8 cellular contexts compared by ENCODE assay signal in genomic region chr11:64251986-64252837, GRCh38. TPM values are rescaled to one million over a fixed set of nuclear protein-coding genes. Genes with fewer than 3 reads are reported as not detected.
DNase-seq lines count a peak whose midpoint lies in the region; ATAC-seq and TF ChIP-seq lines count a peak whose summit lies in the region.

No MANE protein-coding gene starts in this region.

- peak overlapping the region; percentile 98 for H3K4me2 ChIP-seq in OCI-LY7 (ENCODE audit: low read length)

- H3K4me1 Mint-ChIP-seq in T-helper 2 cell treated with Interferon-gamma antibody and Interleukin-4, amounts not matched to agents 5 μg/mL and 100 μg/mL, for 36 hours (ENCODE audit: low read depth) = peaks cover 23% of the 10 kb centered on the region
- H3K4me1 Mint-ChIP-seq in chondrocyte (ENCODE audit: low read depth) = peaks cover 30% of the 10 kb centered on the region

- H3K4me1 ChIP-seq in OCI-LY7 (ENCODE audit: insufficient read depth, low read length, poor library complexity, severe bottlenecking) (peaks cover 51% of the 10 kb centered on the region), right lobe of liver (peaks cover 0 to 25% (median 12%) of the 10 kb centered on the region in 4 donors), transverse colon (peaks cover 15 to 42% (median 29%) of the 10 kb centered on the region in 4 donors)

- H2AFZ ChIP-seq in OCI-LY7 (ENCODE audit: low read length) = peak overlapping the region; percentile 54; the same call in 1 of the 2 replicates

- peak overlapping the region; percentile 77 for H3K27ac Mint-ChIP-seq in T-helper 2 cell treated with Interferon-gamma antibody and Interleukin-4, amounts not matched to agents 5 μg/mL and 100 μg/mL, for 36 hours
- H3K27ac Mint-ChIP-seq in chondrocyte (ENCODE audit: unreplicated experiment) = peak overlapping the region; percentile 75

- H3K27me3 Mint-ChIP-seq in T-helper 2 cell treated with Interferon-gamma antibody and Interleukin-4, amounts not matched to agents 5 μg/mL and 100 μg/mL, for 36 hours (ENCODE audit: low read depth) = no peaks in the 10 kb centered on the region
- no peaks in the 10 kb centered on the region for H3K27me3 Mint-ChIP-seq in chondrocyte (ENCODE audit: low read depth)

- no peaks in the 10 kb centered on the region for H3K9me3 Mint-ChIP-seq in T-helper 2 cell treated with Interferon-gamma antibody and Interleukin-4, amounts not matched to agents 5 μg/mL and 100 μg/mL, for 36 hours
- no peaks in the 10 kb centered on the region for H3K9me3 Mint-ChIP-seq in chondrocyte (ENCODE audit: low read depth)

- H3K9me3 ChIP-seq in OCI-LY7 (ENCODE audit: low read length) (no peaks in the 10 kb centered on the region), right lobe of liver (no peaks in the 10 kb centered on the region), transverse colon (no peaks in the 10 kb centered on the region)

- no peak for TF ChIP-seq POLR2A in right lobe of liver (IDR thresholded peaks at IDR 0.05)
- peak; percentile 88 for TF ChIP-seq POLR2A in transverse colon (IDR thresholded peaks at IDR 0.05)

- H3K4me3 ChIP-seq in OCI-LY7 (ENCODE audit: low read depth, low read length, poor library complexity, severe bottlenecking) (peak overlapping the region; percentile 76), right lobe of liver (peak overlapping the region; percentile 72 to 87 (median 85)), transverse colon (peak overlapping the region; percentile 65 to 91 (median 86))

- 11% methylated on average over 20 of the region's 24 CpGs for WGBS in right lobe of liver (ENCODE audit: insufficient coverage, low coverage, low lambda C conversion rate, missing lambda C conversion rate)
- 4 to 5% methylated on average over 11 to 24 of the region's 24 CpGs for WGBS in transverse colon (ENCODE audit: low coverage in 1 of 2), 2 donors

- CTCF ChIA-PET in OCI-LY7 (lab: Charles Lee; ENCODE audit: unreplicated experiment) = interaction anchor here (0.5 to 1.3 kb wide), 3 partner anchors 34 to 65 kb away, joined by 3 to 4 read pairs (median 3); partner anchors contain the start of gene TRMT112

- no peak for TF ChIP-seq EP300 in transverse colon (IDR thresholded peaks at IDR 0.05; ENCODE audit: low read depth)

- intact Hi-C loops in OCI-LY7 (cut with micrococcal nuclease; ENCODE audit: unreplicated experiment) = loop anchor here (1.0 kb wide), 1 partner anchor 17 kb away; no protein-coding TSS in a partner anchor
- intact Hi-C loops in right lobe of liver (cut with DNase I) = no loop called here
- intact Hi-C loops in transverse colon (cut with DNase I; ENCODE audit: low total_unique reads) = loop anchor here (5.0 kb wide), 1 partner anchor 50 kb away; the partner anchor contains the start of gene CATSPERZ

- in situ Hi-C loops in transverse colon (cut with MboI; ENCODE audit: low pct_ligation_motif_present in 1 of 4, low pct_unique_long_range_greater_than_20kb in 1 of 4, low sequenced_read_pairs in 3 of 4) = no loop called here
- in situ Hi-C loops in KBM-7 (cut with MboI; ENCODE audit: low pct_unique_long_range_greater_than_20kb, low sequenced_read_pairs) = no loop called here

- no peaks in the 10 kb centered on the region for H3K36me3 Mint-ChIP-seq in T-helper 2 cell treated with Interferon-gamma antibody and Interleukin-4, amounts not matched to agents 5 μg/mL and 100 μg/mL, for 36 hours (ENCODE audit: low read depth)
- H3K36me3 Mint-ChIP-seq in chondrocyte (ENCODE audit: low read depth) = peaks cover 4% of the 10 kb centered on the region

- TF ChIP-seq CTCF in OCI-LY7 (conservative IDR thresholded peaks at IDR 0.05; ENCODE audit: low read length) (peak; percentile 71), chondrocyte (IDR thresholded peaks at IDR 0.05) (peak; percentile 51), right lobe of liver (IDR thresholded peaks at IDR 0.05) (no peak), transverse colon (IDR thresholded peaks at IDR 0.05) (peak; percentile 31 to 70 (median 50))

- H3K9me2 ChIP-seq in OCI-LY7 (ENCODE audit: insufficient read depth, low read length) = no peaks in the 10 kb centered on the region

- no TSS peak for BruUV-seq in OCI-LY7 (replicated peaks; lab: Mats Ljungman, UMichigan)

- no peaks in the 10 kb centered on the region for H3K36me3 ChIP-seq in OCI-LY7 (ENCODE audit: insufficient read depth, low read length)
- H3K36me3 ChIP-seq in right lobe of liver = peaks cover 0 to 5% (median 0%) of the 10 kb centered on the region in 4 donors
- H3K36me3 ChIP-seq in transverse colon = peaks cover 0 to 20% (median 0%) of the 10 kb centered on the region in 4 donors

- no peaks in the 10 kb centered on the region for H4K20me1 ChIP-seq in OCI-LY7 (ENCODE audit: insufficient read depth, low read length)

- no peak for DNase-seq in T-helper 2 cell treated with Interferon-gamma antibody and Interleukin-4, amounts not matched to agents 5 μg/mL and 100 μg/mL, for 36 hours (ENCODE audit: low spot score)
- DNase-seq in T-helper 2 cell = no peak
- DNase-seq in OCI-LY7 (ENCODE audit: low spot score) = peak; percentile 36
- DNase-seq in chondrocyte (ENCODE audit: low spot score) = no peak
- DNase-seq in right lobe of liver = peak in 1 of 3 donors; percentile 44
- peak; percentile 89 for DNase-seq in transverse colon
- no peak for DNase-seq in KBM-7
- DNase-seq in DMS 273 treated with DMSO at 0.1 percent for 48 hours (lab: John Stamatoyannopoulos, UW) = no peak

- H3K4me3 Mint-ChIP-seq in T-helper 2 cell treated with Interferon-gamma antibody and Interleukin-4, amounts not matched to agents 5 μg/mL and 100 μg/mL, for 36 hours = peak overlapping the region; percentile 90
- peak overlapping the region; percentile 91 for H3K4me3 Mint-ChIP-seq in chondrocyte (ENCODE audit: unreplicated experiment)

- POLR2A ChIA-PET in OCI-LY7 (lab: Charles Lee) = interaction anchor here (0.6 to 0.7 kb wide), 2 partner anchors 35 to 670 kb away, joined by 3 to 7 read pairs; no protein-coding TSS in a partner anchor

- ATAC-seq in right lobe of liver = peak in 3 of 4 donors; percentile 1 to 16 (median 12)

- H3K79me2 ChIP-seq in OCI-LY7 (ENCODE audit: insufficient read depth, low read depth, low read length) = no peaks in the 10 kb centered on the region

- H3K27me3 ChIP-seq in right lobe of liver (no peaks in the 10 kb centered on the region), transverse colon (no peaks in the 10 kb centered on the region)

- H3K27ac ChIP-seq in OCI-LY7 (ENCODE audit: low read depth, low read length, poor library complexity, severe bottlenecking) (no peak overlapping the region), right lobe of liver (peak overlapping the region; percentile 44 to 69 (median 63)), transverse colon (peak overlapping the region; percentile 84 to 91 (median 88))

RNA-seq across cellular contexts. Expression of gene PLCB3, which starts 0.9 kb away (rescaled TPM):
- 7.6 and 8.6 TPM in 2 replicates for total RNA-seq in OCI-LY7 (2014; rRNA removed; shearing (Covaris generic))
- total RNA-seq in OCI-LY7 (2022) (10.3 and 12.4 TPM in 2 replicates), chondrocyte (35.5 to 51.4 TPM (median 47.2 TPM) in 3 replicates), right lobe of liver (1 to 10 TPM; 5.4 to 8.0 (median 6.7) TPM), transverse colon (100 to 1,000 TPM in 2 of 4 donors, 10 to 100 TPM in 2; 64.5 to 115 (median 91.2) TPM)

RNA-seq across cellular contexts. Expression of gene PPP1R14B, which starts 5.5 kb away (rescaled TPM):
- 198 and 219 TPM in 2 replicates for total RNA-seq in OCI-LY7 (2014; rRNA removed; shearing (Covaris generic))
- total RNA-seq in OCI-LY7 (2022) = 207 and 223 TPM in 2 replicates
- total RNA-seq in chondrocyte = 280 to 358 TPM (median 322 TPM) in 3 replicates
- total RNA-seq in right lobe of liver = 10 to 100 TPM; 34.1 to 90.3 (median 49.7) TPM
- total RNA-seq in transverse colon = 10 to 100 TPM; 62.8 to 80.4 (median 73.2) TPM

RNA-seq across cellular contexts. Expression of gene FKBP2, which starts 11.3 kb away (rescaled TPM):
- 57.3 and 70.6 TPM in 2 replicates for total RNA-seq in OCI-LY7 (2014; rRNA removed; shearing (Covaris generic))
- total RNA-seq in OCI-LY7 (2022) (39.7 and 45.5 TPM in 2 replicates), chondrocyte (42.1 to 54.3 TPM (median 43.0 TPM) in 3 replicates), right lobe of liver (100 to 1,000 TPM in 1 of 6 experiments, 10 to 100 TPM in 5; 49.4 to 108 (median 66.7) TPM), transverse colon (100 to 1,000 TPM in 2 of 4 donors, 10 to 100 TPM in 2; 63.6 to 203 (median 102) TPM)

RNA-seq across cellular contexts. Expression of gene VEGFB, which starts 17.8 kb away (rescaled TPM):
- 35.3 and 46.3 TPM in 2 replicates for total RNA-seq in OCI-LY7 (2014; rRNA removed; shearing (Covaris generic))
- total RNA-seq in OCI-LY7 (2022) = 59.6 and 60.8 TPM in 2 replicates
- 165 to 209 TPM (median 168 TPM) in 3 replicates for total RNA-seq in chondrocyte
- total RNA-seq in right lobe of liver = 10 to 100 TPM in 5 of 6 experiments, 1 to 10 TPM in 1; 7.5 to 33.2 (median 16.6) TPM
- total RNA-seq in transverse colon = 10 to 100 TPM; 34.0 to 84.9 (median 36.8) TPM

RNA-seq across cellular contexts. Expression of gene DNAJC4, which starts 21.9 kb away (rescaled TPM):
- 14.1 and 19.2 TPM in 2 replicates for total RNA-seq in OCI-LY7 (2014; rRNA removed; shearing (Covaris generic))
- total RNA-seq in OCI-LY7 (2022) = 42.4 and 56.0 TPM in 2 replicates
- 27.0 to 31.6 TPM (median 28.9 TPM) in 3 replicates for total RNA-seq in chondrocyte
- 10 to 100 TPM; 14.6 to 27.6 (median 21.4) TPM for total RNA-seq in right lobe of liver
- total RNA-seq in transverse colon = 100 to 1,000 TPM in 1 of 4 donors, 10 to 100 TPM in 3; 52.6 to 214 (median 76.0) TPM

Comparison
In these comparisons a context has a peak if more than half of its experiments do, and no peak if none do; other contexts are left out.
1. DNase-seq: peak in OCI-LY7 (single experiment) and transverse colon (single experiment); none in T-helper 2 cell treated with Interferon-gamma antibody and Interleukin-4, amounts not matched to agents 5 μg/mL and 100 μg/mL, for 36 hours (single experiment), T-helper 2 cell (0 of 5), chondrocyte (single experiment), KBM-7 (single experiment) and DMS 273 treated with DMSO at 0.1 percent for 48 hours (single experiment).
2. CTCF ChIP-seq: peak in OCI-LY7 (single experiment), chondrocyte (single experiment) and transverse colon (5 of 5); none in right lobe of liver (0 of 4).
3. intact Hi-C loops: an anchor here in OCI-LY7 (1.0 kb wide) and transverse colon (5.0 kb wide); none called in right lobe of liver.
4. Peak in every context shown above with its lines, with median percentiles within 50 percentile points of each other: H3K4me3 ChIP-seq.